23 cellular contexts compared by ENCODE assay signal in the genomic region with DNA sequence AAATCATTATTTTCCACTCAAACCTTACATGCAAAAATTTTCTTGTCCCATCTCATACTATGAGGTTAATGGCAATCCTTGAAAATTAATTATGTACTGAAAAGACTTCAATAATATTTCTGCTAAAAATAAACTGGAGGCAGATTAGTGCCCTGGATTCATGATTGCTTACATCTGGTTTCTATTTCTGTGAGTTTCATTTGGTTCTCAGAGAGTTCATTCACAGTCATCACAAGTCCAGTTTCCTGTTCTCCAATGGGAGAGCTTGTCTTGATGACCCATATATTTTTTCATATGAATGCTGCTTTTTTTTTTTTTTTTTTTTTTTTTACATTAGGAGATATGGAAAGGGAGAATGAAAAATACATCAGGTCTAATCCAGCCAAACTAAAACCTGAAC. TPM values are rescaled to one million over a fixed set of nuclear protein-coding genes. Genes with fewer than 3 reads are reported as not detected.
DNase-seq lines count a peak whose midpoint lies in the region; ATAC-seq, FAIRE-seq and TF ChIP-seq lines count a peak whose summit lies in the region.
"Had no signal": no experiment of that assay in that cellular context is flagged by ENCODE, and none has a peak within 500 bp of the region (broad histone marks: within the 10 kb centered on the region; RNA-seq: fewer than 3 reads in every experiment).

No MANE protein-coding gene starts in this region.

- no peaks in the 10 kb centered on the region for H3K27me3 ChIP-seq in GM23248 (replicated peaks; ENCODE audit: insufficient read depth)
- H3K27me3 ChIP-seq in parathyroid adenoma (ENCODE audit: control insufficient read depth, insufficient read depth, low read length): no peaks in the 10 kb centered on the region

- peaks cover 29% of the 10 kb centered on the region for H3F3A ChIP-seq in GM23248 (ENCODE audit: insufficient read depth)

- no peaks in the 10 kb centered on the region for H4K20me1 ChIP-seq in GM23248 (ENCODE audit: insufficient read depth)

- H3K9ac ChIP-seq in GM23248 (no peak overlapping the region), parathyroid adenoma (no peak overlapping the region)

- H3K79me2 ChIP-seq in GM23248 (ENCODE audit: insufficient read depth) (no peaks in the 10 kb centered on the region), parathyroid adenoma (no peaks in the 10 kb centered on the region)

- ATAC-seq in HG02588 (IDR thresholded peaks at IDR 0.05; ENCODE audit: unreplicated experiment) (no peak), HG03196 (IDR thresholded peaks at IDR 0.05; ENCODE audit: unreplicated experiment) (no peak)
- ATAC-seq: GM12878 had no signal

- H2AFZ ChIP-seq in GM23248 (no peak overlapping the region), parathyroid adenoma (no peak overlapping the region)

- FAIRE-seq in D721Med (lab: Jason Lieb, UNC): no peak
- FAIRE-seq: G401.6, GM12878, H1 had no signal

- H3K4me3 ChIP-seq in GM23248 (no peak overlapping the region), parathyroid adenoma (ENCODE audit: low read depth, low read length) (no peak overlapping the region)
- H3K4me3 ChIP-seq: GM12878 had no signal

- DNase-seq in GM23248 (peak; percentile 63), RPMI7951 (ENCODE audit: low read depth) (peak; percentile 51), dedifferentiated amniotic fluid mesenchymal stem cell (ENCODE audit: extremely low spot score) (peak; percentile 66), D721Med (ENCODE audit: insufficient read length, low spot score) (no peak)
- DNase-seq in stimulated activated CD4-positive, alpha-beta T cell treated with anti-CD3 and anti-CD28 coated beads, Interleukin-2, amount 100 ng/mL, for 24 hours: no peak
- DNase-seq: Calu3, HCEC 1CT, KG1, NCI-H1092 treated with DMSO at 0.1 percent for 48 hours, NCI-H1436, NCI-H187 treated with DMSO at 0.1 percent for 48 hours, NCI-H2171 treated with DMSO at 0.1 percent for 48 hours, NCI-H524, NCI-H774, RPMI8226, SHP77 treated with DMSO at 0.1 percent for 48 hours, T-helper 2 cell had no signal

- H3K4me1 ChIP-seq in GM23248 (ENCODE audit: insufficient read depth) (peaks cover 35% of the 10 kb centered on the region), parathyroid adenoma (peaks cover 31% of the 10 kb centered on the region)

- no peak overlapping the region for H3K4me2 ChIP-seq in GM23248 (ENCODE audit: unreplicated experiment)
- H3K4me2 ChIP-seq in parathyroid adenoma (ENCODE audit: low read length): no peak overlapping the region

- in situ Hi-C loops in GM23248 (cut with MboI): loop anchor here (25.0 kb wide), 2 partner anchors 183 to 1008 kb away; no protein-coding TSS in a partner anchor

- H3K36me3 ChIP-seq in GM23248 (ENCODE audit: low read depth) (no peaks in the 10 kb centered on the region), parathyroid adenoma (ENCODE audit: control insufficient read depth, insufficient read depth, low read length) (no peaks in the 10 kb centered on the region)

- H3K9me2 ChIP-seq in GM23248 (ENCODE audit: insufficient read depth): no peaks in the 10 kb centered on the region

- TF ChIP-seq CTCF in parathyroid adenoma (IDR thresholded peaks at IDR 0.05) (no peak), D721Med (IDR thresholded peaks at IDR 0.05; ENCODE audit: insufficient read depth, missing control alignments) (no peak)

- H3K27ac ChIP-seq in GM23248: no peak overlapping the region
- H3K27ac ChIP-seq in parathyroid adenoma: peak overlapping the region; percentile 98

- no peaks in the 10 kb centered on the region for H3K9me3 ChIP-seq in GM23248 (ENCODE audit: low read depth)
- H3K9me3 ChIP-seq in parathyroid adenoma (ENCODE audit: control insufficient read depth, low read length): no peaks in the 10 kb centered on the region

RNA-seq across cellular contexts. Expression of gene PTHLH, which starts 6.6 kb away (rescaled TPM):
- 0.51 and 6.4 TPM in 2 replicates for total RNA-seq in GM23248 (2014; rRNA removed; shearing (Covaris generic))
- polyA plus RNA-seq in GM23248 (2016; fragmentation: Nextera tagmentation; extraction: Ambion mirVana): 4.2 and 4.7 TPM in 2 replicates
- total RNA-seq in RPMI7951 (2014; rRNA removed; shearing (Covaris generic)): 0.84 and 0.88 TPM in 2 replicates
- total RNA-seq: GM12878, H1 had no signal

Comparison
In these comparisons a context has a peak if more than half of its experiments do, and no peak if none do; other contexts are left out.
1. DNase-seq: peak in GM23248 (single experiment), RPMI7951 (single experiment) and dedifferentiated amniotic fluid mesenchymal stem cell (single experiment); none in D721Med (single experiment) and stimulated activated CD4-positive, alpha-beta T cell treated with anti-CD3 and anti-CD28 coated beads, Interleukin-2, amount 100 ng/mL, for 24 hours (0 of 2).